Comparison of ENCODE assay signal across 1 cellular context in the genomic region with DNA sequence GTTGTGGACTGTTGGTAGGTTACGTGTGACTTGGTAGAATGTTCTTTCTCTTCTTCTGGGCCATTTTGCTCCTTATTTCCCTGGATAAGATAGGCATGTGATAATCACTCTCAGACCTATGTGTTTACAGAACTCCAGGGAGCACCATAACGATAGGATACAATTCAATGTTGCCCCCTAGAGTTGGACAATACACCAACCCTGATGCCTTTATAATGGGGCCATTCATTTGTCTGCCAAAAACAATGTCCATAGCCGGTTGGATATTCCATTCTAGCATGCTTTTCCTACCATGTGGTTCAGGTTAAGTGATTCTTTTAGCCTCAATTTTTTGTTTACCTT.
A peak's percentile ranks its signal among the peaks of the same experiment; 100 is the strongest.
TF ChIP-seq lines count a peak whose summit lies in the region.

No MANE protein-coding gene starts in this region.

TF ChIP-seq in K562, 482 proteins besides CTCF, POLR2A, EP300 and RAD21 (continued from another document and continues in another):
- TF ChIP-seq CBX5 (IDR thresholded peaks at IDR 0.05; ENCODE audit: borderline replicate concordance, low read depth) (0 out of 2 replicates have a peak, but pooled peaks have one; percentile 28), SMAD4 (CRISPR knock-in tag; conservative IDR thresholded peaks at IDR 0.05) (0 out of 2 replicates have a peak, but pooled peaks have one; percentile 20), NFXL1 (CRISPR knock-in tag; IDR thresholded peaks at IDR 0.05) (no peak), TBL1XR1 (IDR thresholded peaks at IDR 0.05; ENCODE audit: low read length in 2 of 2) (no peak), CEBPZ (IDR thresholded peaks at IDR 0.05; ENCODE audit: borderline replicate concordance, low read depth, low read length) (no peak), TRIM24 (IDR thresholded peaks at IDR 0.05) (peak in 1 of 2 experiments; percentile 24; a peak in 1 of 4 replicates), ZNF318 (IDR thresholded peaks at IDR 0.05; ENCODE audit: borderline replicate concordance in 1 of 2, low read depth in 1 of 2) (no peak), ZNF408 (CRISPR knock-in tag; IDR thresholded peaks at IDR 0.05; ENCODE audit: low read depth) (no peak), NCOA4 (IDR thresholded peaks at IDR 0.05; ENCODE audit: partially characterized antibody) (no peak), ZNF77 (CRISPR knock-in tag; IDR thresholded peaks at IDR 0.05) (no peak), FOXK2 (conservative IDR thresholded peaks at IDR 0.05 in 1 of 2, IDR thresholded peaks at IDR 0.05 in 1 of 2; ENCODE audit: low read depth in 2 of 2) (no peak), CSDE1 (IDR thresholded peaks at IDR 0.05) (no peak), ZNF592 (IDR thresholded peaks at IDR 0.05) (no peak), SMAD2 (IDR thresholded peaks at IDR 0.05; ENCODE audit: low read depth, low read length) (no peak), FOXJ3 (CRISPR knock-in tag; IDR thresholded peaks at IDR 0.05) (no peak), ZSCAN29 (IDR thresholded peaks at IDR 0.05) (no peak), PTRF (tag; IDR thresholded peaks at IDR 0.05) (no peak), NRF1 (conservative IDR thresholded peaks at IDR 0.05 in 1 of 2, IDR thresholded peaks at IDR 0.05 in 1 of 2) (no peak), SNIP1 (IDR thresholded peaks at IDR 0.05; ENCODE audit: low read depth) (no peak), HES1 (IDR thresholded peaks at IDR 0.05; ENCODE audit: low read depth) (no peak), CBX3 (IDR thresholded peaks at IDR 0.05; ENCODE audit: borderline replicate concordance in 1 of 2, low read length in 2 of 2) (0 out of 3 replicates have a peak, but pooled peaks of 1 of the 2 experiments have one; percentile 40), TRIM28 (IDR thresholded peaks at IDR 0.05) (0 out of 2 replicates have a peak, but pooled peaks have one; percentile 25), ZNF263 (CRISPR knock-in tag; IDR thresholded peaks at IDR 0.05; ENCODE audit: borderline replicate concordance) (peak; percentile 44; the same call in 1 of the 2 replicates), PHF20 (IDR thresholded peaks at IDR 0.05; ENCODE audit: partially characterized antibody) (no peak), GTF2F1 (IDR thresholded peaks at IDR 0.05; ENCODE audit: low read depth, low read length) (no peak), ARID2 (IDR thresholded peaks at IDR 0.05) (no peak), ESRRA (IDR thresholded peaks at IDR 0.05; ENCODE audit: borderline replicate concordance, low read depth) (no peak), ZNF444 (CRISPR knock-in tag; IDR thresholded peaks at IDR 0.05) (no peak)
- TF ChIP-seq, protein P1, sequence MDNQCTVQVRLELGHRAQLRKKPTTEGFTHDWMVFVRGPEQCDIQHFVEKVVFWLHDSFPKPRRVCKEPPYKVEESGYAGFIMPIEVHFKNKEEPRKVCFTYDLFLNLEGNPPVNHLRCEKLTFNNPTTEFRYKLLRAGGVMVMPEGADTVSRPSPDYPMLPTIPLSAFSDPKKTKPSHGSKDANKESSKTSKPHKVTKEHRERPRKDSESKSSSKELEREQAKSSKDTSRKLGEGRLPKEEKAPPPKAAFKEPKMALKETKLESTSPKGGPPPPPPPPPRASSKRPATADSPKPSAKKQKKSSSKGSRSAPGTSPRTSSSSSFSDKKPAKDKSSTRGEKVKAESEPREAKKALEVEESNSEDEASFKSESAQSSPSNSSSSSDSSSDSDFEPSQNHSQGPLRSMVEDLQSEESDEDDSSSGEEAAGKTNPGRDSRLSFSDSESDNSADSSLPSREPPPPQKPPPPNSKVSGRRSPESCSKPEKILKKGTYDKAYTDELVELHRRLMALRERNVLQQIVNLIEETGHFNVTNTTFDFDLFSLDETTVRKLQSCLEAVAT (IDR thresholded peaks at IDR 0.05): no peak
- TF ChIP-seq, protein P2, sequence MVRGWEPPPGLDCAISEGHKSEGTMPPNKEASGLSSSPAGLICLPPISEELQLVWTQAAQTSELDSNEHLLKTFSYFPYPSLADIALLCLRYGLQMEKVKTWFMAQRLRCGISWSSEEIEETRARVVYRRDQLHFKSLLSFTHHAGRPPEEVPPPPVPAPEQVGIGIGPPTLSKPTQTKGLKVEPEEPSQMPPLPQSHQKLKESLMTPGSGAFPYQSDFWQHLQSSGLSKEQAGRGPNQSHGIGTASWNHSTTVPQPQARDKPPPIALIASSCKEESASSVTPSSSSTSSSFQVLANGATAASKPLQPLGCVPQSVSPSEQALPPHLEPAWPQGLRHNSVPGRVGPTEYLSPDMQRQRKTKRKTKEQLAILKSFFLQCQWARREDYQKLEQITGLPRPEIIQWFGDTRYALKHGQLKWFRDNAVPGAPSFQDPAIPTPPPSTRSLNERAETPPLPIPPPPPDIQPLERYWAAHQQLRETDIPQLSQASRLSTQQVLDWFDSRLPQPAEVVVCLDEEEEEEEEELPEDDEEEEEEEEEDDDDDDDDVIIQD (CRISPR knock-in tag; IDR thresholded peaks at IDR 0.05): no peak
- TF ChIP-seq, protein P3, sequence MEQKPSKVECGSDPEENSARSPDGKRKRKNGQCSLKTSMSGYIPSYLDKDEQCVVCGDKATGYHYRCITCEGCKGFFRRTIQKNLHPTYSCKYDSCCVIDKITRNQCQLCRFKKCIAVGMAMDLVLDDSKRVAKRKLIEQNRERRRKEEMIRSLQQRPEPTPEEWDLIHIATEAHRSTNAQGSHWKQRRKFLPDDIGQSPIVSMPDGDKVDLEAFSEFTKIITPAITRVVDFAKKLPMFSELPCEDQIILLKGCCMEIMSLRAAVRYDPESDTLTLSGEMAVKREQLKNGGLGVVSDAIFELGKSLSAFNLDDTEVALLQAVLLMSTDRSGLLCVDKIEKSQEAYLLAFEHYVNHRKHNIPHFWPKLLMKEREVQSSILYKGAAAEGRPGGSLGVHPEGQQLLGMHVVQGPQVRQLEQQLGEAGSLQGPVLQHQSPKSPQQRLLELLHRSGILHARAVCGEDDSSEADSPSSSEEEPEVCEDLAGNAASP (IDR thresholded peaks at IDR 0.05): no peak
- TF ChIP-seq, protein P4, sequence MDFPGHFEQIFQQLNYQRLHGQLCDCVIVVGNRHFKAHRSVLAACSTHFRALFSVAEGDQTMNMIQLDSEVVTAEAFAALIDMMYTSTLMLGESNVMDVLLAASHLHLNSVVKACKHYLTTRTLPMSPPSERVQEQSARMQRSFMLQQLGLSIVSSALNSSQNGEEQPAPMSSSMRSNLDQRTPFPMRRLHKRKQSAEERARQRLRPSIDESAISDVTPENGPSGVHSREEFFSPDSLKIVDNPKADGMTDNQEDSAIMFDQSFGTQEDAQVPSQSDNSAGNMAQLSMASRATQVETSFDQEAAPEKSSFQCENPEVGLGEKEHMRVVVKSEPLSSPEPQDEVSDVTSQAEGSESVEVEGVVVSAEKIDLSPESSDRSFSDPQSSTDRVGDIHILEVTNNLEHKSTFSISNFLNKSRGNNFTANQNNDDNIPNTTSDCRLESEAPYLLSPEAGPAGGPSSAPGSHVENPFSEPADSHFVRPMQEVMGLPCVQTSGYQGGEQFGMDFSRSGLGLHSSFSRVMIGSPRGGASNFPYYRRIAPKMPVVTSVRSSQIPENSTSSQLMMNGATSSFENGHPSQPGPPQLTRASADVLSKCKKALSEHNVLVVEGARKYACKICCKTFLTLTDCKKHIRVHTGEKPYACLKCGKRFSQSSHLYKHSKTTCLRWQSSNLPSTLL (IDR thresholded peaks at IDR 0.05): no peak
